ENCODE assay signal across 21 cellular contexts in genomic region chr15:83036253-83036652, GRCh38. TPM values are rescaled to one million over a fixed set of nuclear protein-coding genes. Genes with fewer than 3 reads are reported as not detected.
DNase-seq lines count a peak whose midpoint lies in the region; ATAC-seq and TF ChIP-seq lines count a peak whose summit lies in the region.
"Had no signal": no experiment of that assay in that cellular context is flagged by ENCODE, and none has a peak within 500 bp of the region (broad histone marks: within the 10 kb centered on the region; RNA-seq: fewer than 3 reads in every experiment).

No MANE protein-coding gene starts in this region.

- no peaks in the 10 kb centered on the region for H3K4me1 ChIP-seq in HEK293 (ENCODE audit: control insufficient read depth, insufficient read depth, low read length)
- H3K4me1 ChIP-seq in CD4-positive, alpha-beta memory T cell (ENCODE audit: insufficient read depth, low read length) = peaks cover 27% of the 10 kb centered on the region

- intact Hi-C loops in natural killer cell (cut with micrococcal nuclease) = no loop called here
- intact Hi-C loops in CD4-positive, alpha-beta memory T cell (cut with micrococcal nuclease) = no loop called here

- H3K4me3 ChIP-seq in HEK293 (ENCODE audit: low read depth, low read length) = no peak overlapping the region
- no peak overlapping the region for H3K4me3 ChIP-seq in CD4-positive, alpha-beta memory T cell (ENCODE audit: low read length in 2 of 2)
- H3K4me3 ChIP-seq: GM23338, SJSA1 had no signal

- no peak for DNase-seq in activated naive CD4-positive, alpha-beta T cell treated with anti-CD3 and anti-CD28 coated beads, Interleukin-2, amount 10 ng/mL, durations not matched to agents 7 days and 5 days
- no peak for DNase-seq in activated naive CD4-positive, alpha-beta T cell treated with anti-CD3 and anti-CD28 coated beads, Interleukin-2, amount 50 U/mL, for 16 hours
- no peak for DNase-seq in activated CD4-positive, alpha-beta memory T cell treated with anti-CD3 and anti-CD28 coated beads, Interleukin-2, amount 10 ng/mL, durations not matched to agents 7 days and 5 days
- no peak for DNase-seq in natural killer cell
- no peak for DNase-seq in CD4-positive, alpha-beta memory T cell
- DNase-seq: EL, GF-D8, HCEC 1CT, NCI-H1092 treated with DMSO at 0.1 percent for 48 hours, NCI-H146, NCI-H2029 treated with DMSO at 0.1 percent for 48 hours, NCI-H2171, NCI-H526 had no signal

- H3K36me3 ChIP-seq in HEK293 (ENCODE audit: control insufficient read depth in 2 of 2, insufficient read depth in 1 of 2, low read length in 2 of 2) = peaks cover 36 to 51% of the 10 kb centered on the region in 2 experiments
- H3K36me3 ChIP-seq in CD4-positive, alpha-beta memory T cell (ENCODE audit: insufficient read depth, low read length) = peaks cover 10% of the 10 kb centered on the region

- H3K27me3 Mint-ChIP-seq in activated naive CD4-positive, alpha-beta T cell treated with anti-CD3 and anti-CD28 coated beads, Interleukin-2, amount 10 ng/mL, durations not matched to agents 7 days and 5 days = no peaks in the 10 kb centered on the region
- H3K27me3 Mint-ChIP-seq in activated CD4-positive, alpha-beta memory T cell treated with anti-CD3 and anti-CD28 coated beads, Interleukin-2, amount 10 ng/mL, durations not matched to agents 7 days and 5 days = no peaks in the 10 kb centered on the region
- no peaks in the 10 kb centered on the region for H3K27me3 Mint-ChIP-seq in natural killer cell (ENCODE audit: low read depth in 2 of 2)
- H3K27me3 Mint-ChIP-seq in CD4-positive, alpha-beta memory T cell = no peaks in the 10 kb centered on the region
- H3K27me3 Mint-ChIP-seq: B cell had no signal

- H3K4me3 Mint-ChIP-seq in activated naive CD4-positive, alpha-beta T cell treated with anti-CD3 and anti-CD28 coated beads, Interleukin-2, amount 10 ng/mL, durations not matched to agents 7 days and 5 days = no peak overlapping the region
- H3K4me3 Mint-ChIP-seq in activated CD4-positive, alpha-beta memory T cell treated with anti-CD3 and anti-CD28 coated beads, Interleukin-2, amount 10 ng/mL, durations not matched to agents 7 days and 5 days = no peak overlapping the region
- peak overlapping the region; percentile 4 for H3K4me3 Mint-ChIP-seq in natural killer cell
- peak overlapping the region in 1 of 8 donors; percentile 22 for H3K4me3 Mint-ChIP-seq in CD4-positive, alpha-beta memory T cell
- H3K4me3 Mint-ChIP-seq: B cell, CD14-positive monocyte, GM23338 had no signal

- POLR2A ChIA-PET in HEK293 (lab: Yijun Ruan, JAX) = no interaction called here
- POLR2A ChIA-PET in activated CD4-positive, alpha-beta memory T cell treated with anti-CD3 and anti-CD28 coated beads, Interleukin-2, amount 10 ng/mL, durations not matched to agents 7 days and 5 days (lab: Charles Lee) = no interaction called here
- POLR2A ChIA-PET in CD4-positive, alpha-beta memory T cell (lab: Charles Lee; ENCODE audit: partially characterized antibody) = no interaction called here

- H3K9me3 ChIP-seq in HEK293 (ENCODE audit: control insufficient read depth, insufficient read depth, low read depth, low read length) = no peaks in the 10 kb centered on the region
- no peaks in the 10 kb centered on the region for H3K9me3 ChIP-seq in CD4-positive, alpha-beta memory T cell (ENCODE audit: control insufficient read depth in 1 of 2, low read length in 2 of 2)
- H3K9me3 ChIP-seq: SJSA1 had no signal

- peak in 1 of 3 donors; percentile 29 for ATAC-seq in natural killer cell
- no peak for ATAC-seq in HG02884 (IDR thresholded peaks at IDR 0.05; ENCODE audit: unreplicated experiment)
- ATAC-seq: GM23338, Right ventricle myocardium inferior had no signal

- TF ChIP-seq CTCF in HEK293 (tag by site-specific recombination; IDR thresholded peaks at IDR 0.05) = no peak
- no peak for TF ChIP-seq CTCF in natural killer cell (IDR thresholded peaks at IDR 0.05)

- CTCF ChIA-PET in activated naive CD4-positive, alpha-beta T cell treated with anti-CD3 and anti-CD28 coated beads, Interleukin-2, amount 10 ng/mL, durations not matched to agents 7 days and 5 days (lab: Charles Lee) = no interaction called here
- CTCF ChIA-PET in HEK293 (lab: Yijun Ruan, JAX) = no interaction called here
- CTCF ChIA-PET in activated CD4-positive, alpha-beta memory T cell treated with anti-CD3 and anti-CD28 coated beads, Interleukin-2, amount 10 ng/mL, durations not matched to agents 7 days and 5 days (lab: Charles Lee) = interaction anchor here (0.8 kb wide), 1 partner anchor 23 kb away, joined by 5 read pairs; no protein-coding TSS in a partner anchor
- CTCF ChIA-PET in CD4-positive, alpha-beta memory T cell (lab: Charles Lee; ENCODE audit: partially characterized antibody) = no interaction called here

- peak overlapping the region; percentile 77 for H3K27ac Mint-ChIP-seq in activated naive CD4-positive, alpha-beta T cell treated with anti-CD3 and anti-CD28 coated beads, Interleukin-2, amount 10 ng/mL, durations not matched to agents 7 days and 5 days
- peak overlapping the region; percentile 58 for H3K27ac Mint-ChIP-seq in activated CD4-positive, alpha-beta memory T cell treated with anti-CD3 and anti-CD28 coated beads, Interleukin-2, amount 10 ng/mL, durations not matched to agents 7 days and 5 days
- H3K27ac Mint-ChIP-seq in natural killer cell = peak overlapping the region; percentile 70 to 85
- H3K27ac Mint-ChIP-seq in CD4-positive, alpha-beta memory T cell = peak overlapping the region in 1 of 7 donors; percentile 27
- H3K27ac Mint-ChIP-seq: B cell, GM23338 had no signal

- H3K9me3 Mint-ChIP-seq in activated naive CD4-positive, alpha-beta T cell treated with anti-CD3 and anti-CD28 coated beads, Interleukin-2, amount 10 ng/mL, durations not matched to agents 7 days and 5 days = peaks cover 5% of the 10 kb centered on the region
- H3K9me3 Mint-ChIP-seq in activated CD4-positive, alpha-beta memory T cell treated with anti-CD3 and anti-CD28 coated beads, Interleukin-2, amount 10 ng/mL, durations not matched to agents 7 days and 5 days = peaks cover 6% of the 10 kb centered on the region
- no peaks in the 10 kb centered on the region for H3K9me3 Mint-ChIP-seq in natural killer cell
- peaks cover 0 to 4% (median 2%) of the 10 kb centered on the region in 8 donors for H3K9me3 Mint-ChIP-seq in CD4-positive, alpha-beta memory T cell
- H3K9me3 Mint-ChIP-seq: GM23338 had no signal

- H3K4me1 Mint-ChIP-seq in activated naive CD4-positive, alpha-beta T cell treated with anti-CD3 and anti-CD28 coated beads, Interleukin-2, amount 10 ng/mL, durations not matched to agents 7 days and 5 days = peaks cover 29% of the 10 kb centered on the region
- peaks cover 35% of the 10 kb centered on the region for H3K4me1 Mint-ChIP-seq in activated CD4-positive, alpha-beta memory T cell treated with anti-CD3 and anti-CD28 coated beads, Interleukin-2, amount 10 ng/mL, durations not matched to agents 7 days and 5 days
- peaks cover 46 to 50% of the 10 kb centered on the region in 2 donors for H3K4me1 Mint-ChIP-seq in natural killer cell
- H3K4me1 Mint-ChIP-seq in CD4-positive, alpha-beta memory T cell = peaks cover 28 to 44% (median 37%) of the 10 kb centered on the region in 4 donors
- H3K4me1 Mint-ChIP-seq: GM23338 had no signal

- H3K27me3 ChIP-seq in CD4-positive, alpha-beta memory T cell (ENCODE audit: insufficient read depth, low read length) = no peaks in the 10 kb centered on the region
- H3K27me3 ChIP-seq: SJSA1 had no signal

- H3K27ac ChIP-seq in HEK293 (ENCODE audit: extremely low read depth, low read depth, low read length) = no peak overlapping the region
- no peak overlapping the region for H3K27ac ChIP-seq in CD4-positive, alpha-beta memory T cell (ENCODE audit: low read depth, low read length)
- H3K27ac ChIP-seq: KMS-11, SJSA1 had no signal

- peaks cover 62% of the 10 kb centered on the region for H3K36me3 Mint-ChIP-seq in activated naive CD4-positive, alpha-beta T cell treated with anti-CD3 and anti-CD28 coated beads, Interleukin-2, amount 10 ng/mL, durations not matched to agents 7 days and 5 days
- H3K36me3 Mint-ChIP-seq in activated CD4-positive, alpha-beta memory T cell treated with anti-CD3 and anti-CD28 coated beads, Interleukin-2, amount 10 ng/mL, durations not matched to agents 7 days and 5 days (ENCODE audit: low read depth) = peaks cover 83% of the 10 kb centered on the region
- H3K36me3 Mint-ChIP-seq in natural killer cell = peaks cover 24% of the 10 kb centered on the region
- peaks cover 55 to 58% of the 10 kb centered on the region in 2 donors for H3K36me3 Mint-ChIP-seq in CD4-positive, alpha-beta memory T cell

TF ChIP-seq in HEK293, 187 proteins besides CTCF, POLR2A, EP300 and RAD21 (continues in another document):
- TF ChIP-seq ATF2 (tag by site-specific recombination; IDR thresholded peaks at IDR 0.05; ENCODE audit: low read depth) = no peak
- no peak for TF ChIP-seq ZNF366 (tag by site-specific recombination; conservative IDR thresholded peaks at IDR 0.05)
- peak; percentile 47; the same call in 1 of the 2 replicates for TF ChIP-seq ZNF140 (tag by site-specific recombination; IDR thresholded peaks at IDR 0.05)
- no peak for TF ChIP-seq ZNF785 (tag by site-specific recombination; IDR thresholded peaks at IDR 0.05)

RNA-seq across cellular contexts. Expression of gene C15orf40, which starts 24.8 kb away (rescaled TPM):
- total RNA-seq in activated CD4-positive, alpha-beta memory T cell treated with anti-CD3 and anti-CD28 coated beads, Interleukin-2, amount 10 ng/mL, durations not matched to agents 7 days and 5 days = 10 to 100 TPM; 23.8 to 25.5 TPM
- 10 to 100 TPM; 12.5 to 16.0 (median 15.1) TPM for total RNA-seq in natural killer cell
- 10 to 100 TPM; 47.0 to 48.5 TPM for total RNA-seq in CD4-positive, alpha-beta memory T cell
- 10 to 100 TPM; 51.1 to 61.0 TPM for polyA plus RNA-seq in CD4-positive, alpha-beta memory T cell

RNA-seq across cellular contexts. Expression of gene BTBD1, which starts 30.8 kb away (rescaled TPM):
- total RNA-seq in activated CD4-positive, alpha-beta memory T cell treated with anti-CD3 and anti-CD28 coated beads, Interleukin-2, amount 10 ng/mL, durations not matched to agents 7 days and 5 days = 10 to 100 TPM; 55.0 to 58.6 TPM
- total RNA-seq in natural killer cell = 10 to 100 TPM; 42.5 to 54.4 (median 54.0) TPM
- total RNA-seq in CD4-positive, alpha-beta memory T cell = 10 to 100 TPM; 36.5 to 39.6 TPM
- polyA plus RNA-seq in CD4-positive, alpha-beta memory T cell = 10 to 100 TPM; 49.0 to 54.9 TPM

RNA-seq across cellular contexts. Expression of gene RAMAC, which starts 50.2 kb away (rescaled TPM):
- total RNA-seq in activated CD4-positive, alpha-beta memory T cell treated with anti-CD3 and anti-CD28 coated beads, Interleukin-2, amount 10 ng/mL, durations not matched to agents 7 days and 5 days = 10 to 100 TPM; 24.1 TPM
- total RNA-seq in natural killer cell = 10 to 100 TPM; 15.4 to 27.2 (median 25.7) TPM
- total RNA-seq in CD4-positive, alpha-beta memory T cell = 10 to 100 TPM; 19.3 to 22.0 TPM
- polyA plus RNA-seq in CD4-positive, alpha-beta memory T cell = 10 to 100 TPM; 30.6 to 58.4 TPM
